Comparison of ENCODE assay signal across 8 cellular contexts in genomic region chr20:49713779-49714712, GRCh38. TPM values are rescaled to one million over a fixed set of nuclear protein-coding genes. Genes with fewer than 3 reads are reported as not detected.
DNase-seq lines count a peak whose midpoint lies in the region; ATAC-seq and TF ChIP-seq lines count a peak whose summit lies in the region.

Gene B4GALT5, minus strand, starts transcription at chr20:49713878. Its CDS starts 188 bp downstream, at chr20:49713690.

- H3K4me3 Mint-ChIP-seq in activated T-helper 2 cell treated with anti-CD3 and anti-CD28 coated beads, Interferon-gamma antibody, Interleukin-2, Interleukin-4, amounts not matched to agents 10 μg/mL and 5 μg/mL and 100 μg/mL, durations not matched to agents 14 hours and 24 hours and 36 hours (ENCODE audit: low read depth): peak within 1 kb of the TSS; percentile 88
- peak within 1 kb of the TSS; percentile 79 to 94 (median 90) for H3K4me3 Mint-ChIP-seq in naive B cell

- H3K23ac ChIP-seq in IMR-90 (ENCODE audit: low read depth, low read length): peak within 1 kb of the TSS; percentile 92

- H3K27ac ChIP-seq in IMR-90 (ENCODE audit: insufficient read depth, low read length): peak within 1 kb of the TSS; percentile 88

- dilution Hi-C loops in IMR-90 (cut with HindIII; ENCODE audit: low sequenced_read_pairs, unreplicated experiment): no loop called here

- ATAC-seq in GM21367 (IDR thresholded peaks at IDR 0.05; ENCODE audit: unreplicated experiment): peak; percentile 55
- ATAC-seq in IMR-90 (ENCODE audit: low read depth): peak; percentile 93
- ATAC-seq in naive B cell (ENCODE audit: low read depth in 2 of 2): peak; percentile 81 to 82

- no peaks in the 10 kb centered on the region for H3K36me3 ChIP-seq in IMR-90 (ENCODE audit: control insufficient read depth, insufficient read depth, low read length)

- H2BK120ac ChIP-seq in IMR-90 (ENCODE audit: low read depth, low read length): peak within 1 kb of the TSS; percentile 69; the same call in 1 of the 2 replicates

- peaks cover 11 to 36% of the 10 kb centered on the region in 2 experiments; a peak in 3 of 4 replicates for H3K79me1 ChIP-seq in IMR-90 (ENCODE audit: low read depth in 1 of 2, low read length in 2 of 2)

- intact Hi-C loops in IMR-90 (cut with micrococcal nuclease): loop anchor here (5.0 kb wide), 1 partner anchor 98 kb away; the partner anchor contains the start of gene SLC9A8
- intact Hi-C loops in activated T-helper 2 cell treated with anti-CD3 and anti-CD28 coated beads, Interferon-gamma antibody, Interleukin-2, Interleukin-4, amounts not matched to agents 10 μg/mL and 5 μg/mL and 100 μg/mL, durations not matched to agents 14 hours and 24 hours and 36 hours (cut with micrococcal nuclease): loop anchor here (5.0 kb wide), 3 partner anchors 37 to 98 kb away; partner anchors contain the start of gene SLC9A8

- peak within 1 kb of the TSS; percentile 97 for H2AK5ac ChIP-seq in IMR-90 (ENCODE audit: low read depth, low read length)

- H3K27ac Mint-ChIP-seq in activated T-helper 2 cell treated with anti-CD3 and anti-CD28 coated beads, Interferon-gamma antibody, Interleukin-2, Interleukin-4, amounts not matched to agents 10 μg/mL and 5 μg/mL and 100 μg/mL, durations not matched to agents 14 hours and 24 hours and 36 hours: peak within 1 kb of the TSS; percentile 87
- peak within 1 kb of the TSS; percentile 53 to 92 (median 86) for H3K27ac Mint-ChIP-seq in naive B cell

- peak; percentile 75 for DNase-seq in Caki2 (ENCODE audit: low read depth)
- peak; percentile 72 for DNase-seq in IMR-90
- peak; percentile 79 for DNase-seq in RPMI7951 (ENCODE audit: low read depth)
- peak; percentile 67 for DNase-seq in activated T-helper 2 cell treated with anti-CD3 and anti-CD28 coated beads, Interferon-gamma antibody, Interleukin-2, Interleukin-4, amounts not matched to agents 10 μg/mL and 5 μg/mL and 100 μg/mL, durations not matched to agents 14 hours and 24 hours and 36 hours (ENCODE audit: low spot score)
- peak; percentile 43 for DNase-seq in fibroblast of mammary gland (ENCODE audit: low read depth)
- DNase-seq in naive B cell: peak; percentile 74
- DNase-seq in stimulated activated naive CD4-positive, alpha-beta T cell treated with Interleukin-2 at 50 U/mL for 16 hours (lab: John Stamatoyannopoulos, UW): peak; percentile 56

- H3K4me3 ChIP-seq in IMR-90 (ENCODE audit: insufficient read depth, low read depth, low read length) (peak within 1 kb of the TSS; percentile 100), fibroblast of mammary gland (ENCODE audit: control insufficient read depth, low read depth, low read length) (peak within 1 kb of the TSS; percentile 83)

- peak within 1 kb of the TSS; percentile 36 for H3K56ac ChIP-seq in IMR-90 (ENCODE audit: extremely low read depth, insufficient read depth, low read length)

- peak within 1 kb of the TSS; percentile 66 for H4K91ac ChIP-seq in IMR-90 (ENCODE audit: insufficient read depth, low read depth, low read length)

- peak within 1 kb of the TSS; percentile 98 for H3K4me2 ChIP-seq in IMR-90 (ENCODE audit: low read depth, low read length)

- TF ChIP-seq CTCF in IMR-90 (conservative IDR thresholded peaks at IDR 0.05; ENCODE audit: low read depth, low read length) (no peak), fibroblast of mammary gland (conservative IDR thresholded peaks at IDR 0.05; ENCODE audit: control insufficient read depth, insufficient read depth, low read depth, low read length) (no peak)

- CTCF ChIA-PET in IMR-90 (lab: Yijun Ruan, JAX): interaction anchor here (0.6 kb wide), 1 partner anchor 186 kb away, joined by 3 read pairs; no protein-coding TSS in a partner anchor

- H2BK20ac ChIP-seq in IMR-90 (ENCODE audit: low read depth, low read length): no peak within 1 kb of the TSS

- peaks cover 3% of the 10 kb centered on the region; the same call in 1 of the 2 replicates for H3K9me1 ChIP-seq in IMR-90 (ENCODE audit: insufficient read depth, low read length)

- POLR2A ChIA-PET in IMR-90 (lab: Charles Lee; ENCODE audit: unreplicated experiment): no interaction called here

- BruUV-seq in IMR-90 (replicated peaks; lab: Mats Ljungman, UMichigan): no TSS peak

- H3K14ac ChIP-seq in IMR-90 (replicated peaks; ENCODE audit: low read depth, low read length): peak within 1 kb of the TSS; percentile 87

- 5% methylated on average over 20 of the region's 66 CpGs; no CpG with 5 or more reads in 1 of the 2 experiments for WGBS in IMR-90 (ENCODE audit: extremely low coverage in 2 of 2, insufficient read length in 1 of 2), 2 experiments

- TF ChIP-seq RAD21 in IMR-90 (IDR thresholded peaks at IDR 0.05; ENCODE audit: low read length): no peak

- peak within 1 kb of the TSS; percentile 45; the same call in 1 of the 3 replicates for H2BK15ac ChIP-seq in IMR-90 (ENCODE audit: low read depth, low read length)

- H3K18ac ChIP-seq in IMR-90 (ENCODE audit: low read depth, low read length): peak within 1 kb of the TSS; percentile 57

- H4K8ac ChIP-seq in IMR-90 (ENCODE audit: low read depth in 2 of 2, low read length in 2 of 2): peak within 1 kb of the TSS; percentile 78 to 86

- peak within 1 kb of the TSS; percentile 70 for H3K4ac ChIP-seq in IMR-90 (ENCODE audit: low read depth, low read length)

- H4K5ac ChIP-seq in IMR-90 (ENCODE audit: low read depth, low read length): peak within 1 kb of the TSS; percentile 72

- in situ Hi-C loops in Caki2 (cut with HindIII; ENCODE audit: low pct_unique_long_range_greater_than_20kb, low sequenced_read_pairs) (no loop called here), IMR-90 (cut with MboI; ENCODE audit: low sequenced_read_pairs) (no loop called here)

- H4K20me1 ChIP-seq in IMR-90 (ENCODE audit: insufficient read depth, low read length): peaks cover 34% of the 10 kb centered on the region

- H3K27me3 ChIP-seq in IMR-90 (ENCODE audit: control insufficient read depth, insufficient read depth, low read length): no peaks in the 10 kb centered on the region

- H2AK9ac ChIP-seq in IMR-90 (replicated peaks; ENCODE audit: low read depth, low read length, poor library complexity): peak within 1 kb of the TSS; percentile 93

- TF ChIP-seq POLR2A in IMR-90 (IDR thresholded peaks at IDR 0.05; ENCODE audit: low read depth, low read length): no peak

- peaks cover 34% of the 10 kb centered on the region for H3K4me1 Mint-ChIP-seq in activated T-helper 2 cell treated with anti-CD3 and anti-CD28 coated beads, Interferon-gamma antibody, Interleukin-2, Interleukin-4, amounts not matched to agents 10 μg/mL and 5 μg/mL and 100 μg/mL, durations not matched to agents 14 hours and 24 hours and 36 hours (ENCODE audit: low read depth)
- peaks cover 27 to 39% (median 36%) of the 10 kb centered on the region in 3 donors for H3K4me1 Mint-ChIP-seq in naive B cell

- H3K4me1 ChIP-seq in IMR-90 (ENCODE audit: control insufficient read depth, insufficient read depth, low read length): peaks cover 8% of the 10 kb centered on the region

- no peaks in the 10 kb centered on the region for H3K9me3 Mint-ChIP-seq in activated T-helper 2 cell treated with anti-CD3 and anti-CD28 coated beads, Interferon-gamma antibody, Interleukin-2, Interleukin-4, amounts not matched to agents 10 μg/mL and 5 μg/mL and 100 μg/mL, durations not matched to agents 14 hours and 24 hours and 36 hours
- no peaks in the 10 kb centered on the region for H3K9me3 Mint-ChIP-seq in naive B cell

- no peaks in the 10 kb centered on the region for H3K27me3 Mint-ChIP-seq in activated T-helper 2 cell treated with anti-CD3 and anti-CD28 coated beads, Interferon-gamma antibody, Interleukin-2, Interleukin-4, amounts not matched to agents 10 μg/mL and 5 μg/mL and 100 μg/mL, durations not matched to agents 14 hours and 24 hours and 36 hours (ENCODE audit: low read depth)
- H3K27me3 Mint-ChIP-seq in naive B cell: no peaks in the 10 kb centered on the region

- peak within 1 kb of the TSS; percentile 80 for H2BK5ac ChIP-seq in IMR-90 (ENCODE audit: low read depth, low read length, poor library complexity, severe bottlenecking)

- peaks cover 15% of the 10 kb centered on the region for H3K36me3 Mint-ChIP-seq in activated T-helper 2 cell treated with anti-CD3 and anti-CD28 coated beads, Interferon-gamma antibody, Interleukin-2, Interleukin-4, amounts not matched to agents 10 μg/mL and 5 μg/mL and 100 μg/mL, durations not matched to agents 14 hours and 24 hours and 36 hours (ENCODE audit: low read depth)
- H3K36me3 Mint-ChIP-seq in naive B cell: no peaks in the 10 kb centered on the region

- H3K9ac ChIP-seq in IMR-90 (ENCODE audit: low read depth, low read length): peak within 1 kb of the TSS; percentile 97

- H2AFZ ChIP-seq in IMR-90 (replicated peaks; ENCODE audit: low read length, poor library complexity): peak within 1 kb of the TSS; percentile 97

- no peaks in the 10 kb centered on the region for H3K9me3 ChIP-seq in IMR-90 (ENCODE audit: control insufficient read depth, insufficient read depth, low read length)

TF ChIP-seq in IMR-90, 13 proteins besides CTCF, POLR2A, EP300 and RAD21 (continues in another document):
- TF ChIP-seq FOS (IDR thresholded peaks at IDR 0.05; ENCODE audit: low read depth, low read length) (peak; percentile 31; the same call in 1 of the 2 replicates), SMC3 (IDR thresholded peaks at IDR 0.05; ENCODE audit: low read depth, low read length) (no peak), BHLHE40 (IDR thresholded peaks at IDR 0.05; ENCODE audit: low read depth, low read length) (peak; percentile 77), MAZ (IDR thresholded peaks at IDR 0.05; ENCODE audit: borderline replicate concordance, low read depth, low read length) (peak; percentile 84; the same call in 1 of the 2 replicates), MXI1 (IDR thresholded peaks at IDR 0.05; ENCODE audit: borderline replicate concordance, low read depth, low read length) (peak; percentile 45; the same call in 1 of the 2 replicates), RCOR1 (IDR thresholded peaks at IDR 0.05; ENCODE audit: insufficient replicate concordance, low read length) (no peak), NFE2L2 (IDR thresholded peaks at IDR 0.05; ENCODE audit: low read depth, low read length) (no peak), RFX5 (IDR thresholded peaks at IDR 0.05; ENCODE audit: low read depth, low read length) (no peak)

RNA-seq across cellular contexts. Expression of gene B4GALT5, which starts in this region (rescaled TPM):
- 55.2 and 66.4 TPM in 2 replicates for total RNA-seq in Caki2 (2014; rRNA removed; shearing (Covaris generic); ENCODE audit: low replicate concordance)
- 11.3 and 13.9 TPM in 2 replicates for total RNA-seq in IMR-90 (2012; rRNA removed)
- polyA plus RNA-seq in IMR-90 (2012; rRNA removed): 18.4 and 20.4 TPM in 2 replicates
- 9.7 and 11.1 TPM in 2 replicates for polyA plus RNA-seq in IMR-90 (2012; cell fraction: cytosol; rRNA removed)
- 6.4 and 14.9 TPM in 2 replicates for polyA plus RNA-seq in IMR-90 (2012; cell fraction: nucleus; rRNA removed; ENCODE audit: low replicate concordance)
- total RNA-seq in RPMI7951 (2014; rRNA removed; shearing (Covaris generic)): 25.5 and 30.5 TPM in 2 replicates
- 39.4 TPM in 2 replicates for total RNA-seq in activated T-helper 2 cell treated with anti-CD3 and anti-CD28 coated beads, Interferon-gamma antibody, Interleukin-2, Interleukin-4, amounts not matched to agents 10 μg/mL and 5 μg/mL and 100 μg/mL, durations not matched to agents 14 hours and 24 hours and 36 hours
- under 1 TPM in 5 of 6 donors, not detected in 1; 0.60 to 0.87 (median 0.71) TPM for polyA plus RNA-seq in naive B cell (ENCODE audit: low read depth in 6 of 6)

Comparison
In these comparisons a context has a peak if more than half of its experiments do, and no peak if none do; other contexts are left out.
1. Peak in every context shown above with its lines: DNase-seq, ATAC-seq, H3K4me3 ChIP-seq and H3K27ac ChIP-seq.
2. Peak in DNase-seq and ATAC-seq in naive B cell; RNA of the gene not detected or under 1 TPM.